Comparison of ENCODE assay signal across 1 cellular context in genomic region chr17:41627316-41628072, GRCh38.
TF ChIP-seq lines count a peak whose summit lies in the region.

No MANE protein-coding gene starts in this region.

TF ChIP-seq in HepG2, 621 proteins besides CTCF, POLR2A, EP300 and RAD21:
- TF ChIP-seq ZBTB20 (CRISPR knock-in tag; IDR thresholded peaks at IDR 0.05; ENCODE audit: borderline replicate concordance, low read depth), result no peak
- TF ChIP-seq SIN3B (IDR thresholded peaks at IDR 0.05; ENCODE audit: low read length), result no peak
- TF ChIP-seq NBN (conservative IDR thresholded peaks at IDR 0.05), result no peak
- TF ChIP-seq ZNF501 (CRISPR knock-in tag; IDR thresholded peaks at IDR 0.05), result no peak
- no peak for TF ChIP-seq ZNF274 (CRISPR knock-in tag; IDR thresholded peaks at IDR 0.05)
- no peak for TF ChIP-seq ZBTB33 (CRISPR knock-in tag; IDR thresholded peaks at IDR 0.05)
- no peak for TF ChIP-seq MEF2D (CRISPR knock-in tag; IDR thresholded peaks at IDR 0.05)
- TF ChIP-seq ZNF644 (CRISPR knock-in tag; IDR thresholded peaks at IDR 0.05; ENCODE audit: low read depth), result no peak
- TF ChIP-seq ZNF646 (CRISPR knock-in tag; IDR thresholded peaks at IDR 0.05), result no peak
- TF ChIP-seq HCFC1 (IDR thresholded peaks at IDR 0.05; ENCODE audit: low read depth, low read length), result no peak
TF ChIP-seq in HepG2: peak in this region for 0.
